Comparison of ENCODE assay signal across 8 cellular contexts in the genomic region with DNA sequence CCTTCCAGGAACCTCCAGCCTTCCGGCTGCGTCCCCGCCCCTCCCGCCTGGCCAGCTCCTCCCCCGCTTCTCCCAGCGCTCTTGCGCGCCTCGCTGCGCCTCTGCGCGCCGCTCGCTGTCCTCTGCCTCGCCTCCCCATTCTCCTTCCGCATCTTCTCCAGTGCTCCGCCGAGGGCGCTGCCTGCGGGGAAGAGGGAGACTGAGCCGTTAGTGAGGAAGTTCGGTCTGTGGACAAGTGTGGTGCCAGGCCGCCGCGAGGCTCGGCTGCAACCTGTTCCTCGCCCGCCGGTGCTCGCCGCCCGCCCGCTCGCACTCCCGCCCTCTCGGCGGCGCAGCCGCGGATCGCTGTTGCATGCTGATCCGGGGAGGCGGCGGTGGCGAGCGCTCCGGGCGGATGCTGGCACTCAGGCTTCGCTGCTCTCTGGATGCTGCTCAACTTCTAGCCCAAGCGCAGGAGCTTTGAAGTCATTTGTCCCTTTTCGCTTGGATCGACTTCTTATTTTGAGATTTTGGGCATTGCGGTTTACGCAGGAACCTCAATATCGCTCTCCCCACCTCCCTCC. TPM values are rescaled to one million over a fixed set of nuclear protein-coding genes. Genes with fewer than 3 reads are reported as not detected.
A peak's percentile ranks its signal among the peaks of the same experiment; 100 is the strongest.
DNase-seq lines count a peak whose midpoint lies in the region; ATAC-seq and FAIRE-seq lines count a peak whose summit lies in the region.

No MANE protein-coding gene starts in this region.

- H3K27me3 Mint-ChIP-seq in activated T-helper 1 cell treated with anti-CD3 and anti-CD28 coated beads, Interleukin-12 subunit alpha, Interleukin-12 subunit beta, Interleukin-2, Interleukin-4 antibody, amounts not matched to agents 30 ng/mL and 10 ng/mL and 1 ng/mL, durations not matched to agents 14 hours and 24 hours and 36 hours (ENCODE audit: insufficient read depth), result peaks cover 65% of the 10 kb centered on the region

- no peak overlapping the region for H3K27ac Mint-ChIP-seq in activated T-helper 1 cell treated with anti-CD3 and anti-CD28 coated beads, Interleukin-12 subunit alpha, Interleukin-12 subunit beta, Interleukin-2, Interleukin-4 antibody, amounts not matched to agents 30 ng/mL and 10 ng/mL and 1 ng/mL, durations not matched to agents 14 hours and 24 hours and 36 hours

- intact Hi-C loops in activated T-helper 1 cell treated with anti-CD3 and anti-CD28 coated beads, Interleukin-12 subunit alpha, Interleukin-12 subunit beta, Interleukin-2, Interleukin-4 antibody, amounts not matched to agents 30 ng/mL and 10 ng/mL and 1 ng/mL, durations not matched to agents 14 hours and 24 hours and 36 hours (cut with micrococcal nuclease), result no loop called here

- H3K27me3 ChIP-seq in small intestine (ENCODE audit: control insufficient read depth in 2 of 2, insufficient read depth in 2 of 2, low read length in 2 of 2), result peaks cover 6 to 29% of the 10 kb centered on the region in 2 donors

- 2 to 7% (median 6%) methylated on average over 54 to 55 of the region's 55 CpGs for WGBS in small intestine, 3 donors

- FAIRE-seq in small intestine (lab: Jason Lieb, UNC), result no peak

- H3K27ac ChIP-seq in small intestine (ENCODE audit: low read depth in 1 of 2, low read length in 1 of 2), result no peak overlapping the region

- peak; percentile 37 for DNase-seq in AG08396 (ENCODE audit: low spot score)
- DNase-seq in activated T-helper 1 cell treated with anti-CD3 and anti-CD28 coated beads, Interleukin-12 subunit alpha, Interleukin-12 subunit beta, Interleukin-2, Interleukin-4 antibody, amounts not matched to agents 30 ng/mL and 10 ng/mL and 1 ng/mL, durations not matched to agents 14 hours and 24 hours and 36 hours (ENCODE audit: low spot score), result peak; percentile 8
- peak; percentile 14 for DNase-seq in hepatic stellate cell (ENCODE audit: low spot score)
- peak; percentile 42 for DNase-seq in small intestine

- H3K36me3 Mint-ChIP-seq in activated T-helper 1 cell treated with anti-CD3 and anti-CD28 coated beads, Interleukin-12 subunit alpha, Interleukin-12 subunit beta, Interleukin-2, Interleukin-4 antibody, amounts not matched to agents 30 ng/mL and 10 ng/mL and 1 ng/mL, durations not matched to agents 14 hours and 24 hours and 36 hours (ENCODE audit: low read depth), result no peaks in the 10 kb centered on the region

- no peaks in the 10 kb centered on the region for H3K9me3 Mint-ChIP-seq in activated T-helper 1 cell treated with anti-CD3 and anti-CD28 coated beads, Interleukin-12 subunit alpha, Interleukin-12 subunit beta, Interleukin-2, Interleukin-4 antibody, amounts not matched to agents 30 ng/mL and 10 ng/mL and 1 ng/mL, durations not matched to agents 14 hours and 24 hours and 36 hours

- ATAC-seq in GM19035 (IDR thresholded peaks at IDR 0.05; ENCODE audit: unreplicated experiment) (peak; percentile 53), HG03432 (IDR thresholded peaks at IDR 0.05; ENCODE audit: unreplicated experiment) (peak; percentile 59), GM19455 (IDR thresholded peaks at IDR 0.05; ENCODE audit: unreplicated experiment) (no peak), GM21367 (IDR thresholded peaks at IDR 0.05; ENCODE audit: unreplicated experiment) (no peak)

- H3K4me3 ChIP-seq in small intestine (ENCODE audit: low read depth in 1 of 2, low read length in 2 of 2), result peak overlapping the region in 1 of 2 donors; percentile 20

- no peaks in the 10 kb centered on the region for H3K9me3 ChIP-seq in small intestine (ENCODE audit: control insufficient read depth, low read depth)

- no peaks in the 10 kb centered on the region for H3K36me3 ChIP-seq in small intestine (ENCODE audit: control insufficient read depth in 2 of 2, insufficient read depth in 2 of 2, low read length in 2 of 2)

- peaks cover 11% of the 10 kb centered on the region for H3K4me1 Mint-ChIP-seq in activated T-helper 1 cell treated with anti-CD3 and anti-CD28 coated beads, Interleukin-12 subunit alpha, Interleukin-12 subunit beta, Interleukin-2, Interleukin-4 antibody, amounts not matched to agents 30 ng/mL and 10 ng/mL and 1 ng/mL, durations not matched to agents 14 hours and 24 hours and 36 hours (ENCODE audit: low read depth)

- H3K4me3 Mint-ChIP-seq in activated T-helper 1 cell treated with anti-CD3 and anti-CD28 coated beads, Interleukin-12 subunit alpha, Interleukin-12 subunit beta, Interleukin-2, Interleukin-4 antibody, amounts not matched to agents 30 ng/mL and 10 ng/mL and 1 ng/mL, durations not matched to agents 14 hours and 24 hours and 36 hours, result peak overlapping the region; percentile 69

- H3K4me1 ChIP-seq in small intestine (ENCODE audit: control insufficient read depth in 2 of 2, insufficient read depth in 1 of 2, low read depth in 1 of 2, low read length in 1 of 2), result no peaks in the 10 kb centered on the region

RNA-seq across cellular contexts. Expression of a gene that starts 0.7 kb away (rescaled TPM):
- not detected in 2 replicates for total RNA-seq in activated T-helper 1 cell treated with anti-CD3 and anti-CD28 coated beads, Interleukin-12 subunit alpha, Interleukin-12 subunit beta, Interleukin-2, Interleukin-4 antibody, amounts not matched to agents 30 ng/mL and 10 ng/mL and 1 ng/mL, durations not matched to agents 14 hours and 24 hours and 36 hours
- under 1 TPM in 1 of 3 donors, not detected in 2; 0.07 TPM for polyA plus RNA-seq in small intestine

Comparison
In these comparisons a context has a peak if more than half of its experiments do, and no peak if none do; other contexts are left out.
1. ATAC-seq: peak in GM19035 (single experiment) and HG03432 (single experiment); none in GM19455 (single experiment) and GM21367 (single experiment).
2. Peak in every context shown above with its lines, with median percentiles within 50 percentile points of each other: DNase-seq.